ENCODE assay signal across 9 cellular contexts in genomic region chr12:95942106-95942531, GRCh38.
A peak's percentile ranks its signal among the peaks of the same experiment; 100 is the strongest.
DNase-seq lines count a peak whose midpoint lies in the region; ATAC-seq, FAIRE-seq and TF ChIP-seq lines count a peak whose summit lies in the region.
"Had no signal": no experiment of that assay in that cellular context is flagged by ENCODE, and none has a peak within 500 bp of the region (broad histone marks: within the 10 kb centered on the region; RNA-seq: fewer than 3 reads in every experiment).

No MANE protein-coding gene starts in this region.

- no peaks in the 10 kb centered on the region for H3K36me3 ChIP-seq in muscle layer of duodenum (ENCODE audit: control insufficient read depth in 1 of 2, insufficient read depth in 2 of 2, low read length in 2 of 2)

- H3K4me3 ChIP-seq in choroid plexus epithelial cell (ENCODE audit: low read depth, low read length) (peak overlapping the region; percentile 60), muscle layer of duodenum (ENCODE audit: low read depth in 1 of 2, low read length in 2 of 2) (peak overlapping the region; percentile 70 to 85)

- H3K9me3 ChIP-seq in muscle layer of duodenum (ENCODE audit: control insufficient read depth in 1 of 2, low read length in 2 of 2): no peaks in the 10 kb centered on the region

- no peaks in the 10 kb centered on the region for H3K4me1 ChIP-seq in muscle layer of duodenum (ENCODE audit: control insufficient read depth in 1 of 2, insufficient read depth in 2 of 2, low read length in 2 of 2)

- no peak for ATAC-seq in HG02588 (IDR thresholded peaks at IDR 0.05; ENCODE audit: unreplicated experiment)

- H3K27me3 ChIP-seq in muscle layer of duodenum (ENCODE audit: low read depth, low read length): no peaks in the 10 kb centered on the region

- no peak for FAIRE-seq in GM19239 (lab: Jason Lieb, UNC)
- FAIRE-seq: A204.1 had no signal

- H3K27ac ChIP-seq in muscle layer of duodenum (ENCODE audit: low read length): peak overlapping the region; percentile 56

- no peak for TF ChIP-seq CTCF in choroid plexus epithelial cell (conservative IDR thresholded peaks at IDR 0.05; ENCODE audit: low read depth, low read length)

- DNase-seq in DMS79 treated with DMSO at 0.1 percent for 48 hours (lab: John Stamatoyannopoulos, UW): peak; percentile 25
- no peak for DNase-seq in DMS79 (lab: John Stamatoyannopoulos, UW)
- DNase-seq in NCI-H1105 treated with DMSO at 0.1 percent for 48 hours (lab: John Stamatoyannopoulos, UW): peak; percentile 54
- DNase-seq in choroid plexus epithelial cell (ENCODE audit: low read depth): peak; percentile 2
- no peak for DNase-seq in GM19239 (ENCODE audit: insufficient read length, low spot score)
- DNase-seq in NOMO-1 treated with dmso at 0.1 percent for 144 hours (lab: John Stamatoyannopoulos, UW; ENCODE audit: unreplicated experiment): no peak

Comparison
In these comparisons a context has a peak if more than half of its experiments do, and no peak if none do; other contexts are left out.
1. DNase-seq: peak in DMS79 treated with DMSO at 0.1 percent for 48 hours (single experiment), NCI-H1105 treated with DMSO at 0.1 percent for 48 hours (single experiment) and choroid plexus epithelial cell (single experiment); none in DMS79 (single experiment), GM19239 (single experiment) and NOMO-1 treated with dmso at 0.1 percent for 144 hours (single experiment).